In genomic region chr2:236008857-236009256, GRCh38 we compare ENCODE assay signal across 1 cellular context.
TF ChIP-seq lines count a peak whose summit lies in the region.

No MANE protein-coding gene starts in this region.

TF ChIP-seq in HepG2, 621 proteins besides CTCF, POLR2A, EP300 and RAD21 (continued from another document and continues in another):
- TF ChIP-seq ZNF609 (CRISPR knock-in tag; IDR thresholded peaks at IDR 0.05; ENCODE audit: borderline replicate concordance) (peak; percentile 60; the same call in 1 of the 2 replicates), USF2 (IDR thresholded peaks at IDR 0.05; ENCODE audit: low read depth, low read length) (peak; percentile 48; the same call in 1 of the 2 replicates), USF2 (CRISPR knock-in tag; IDR thresholded peaks at IDR 0.05; ENCODE audit: borderline replicate concordance) (peak; percentile 50; the same call in 1 of the 2 replicates), ERF (CRISPR knock-in tag; IDR thresholded peaks at IDR 0.05) (no peak), BCL6 (CRISPR knock-in tag; IDR thresholded peaks at IDR 0.05) (peak; percentile 56), ZNF235 (CRISPR knock-in tag; IDR thresholded peaks at IDR 0.05; ENCODE audit: borderline replicate concordance) (no peak), YY1 (IDR thresholded peaks at IDR 0.05; ENCODE audit: insufficient read depth, insufficient replicate concordance, low read depth, low read length) (peak; percentile 30), ARNTL (CRISPR knock-in tag; IDR thresholded peaks at IDR 0.05) (peak; percentile 75; the same call in 1 of the 2 replicates), WIZ (CRISPR knock-in tag; IDR thresholded peaks at IDR 0.05) (no peak), IRF9 (CRISPR knock-in tag; IDR thresholded peaks at IDR 0.05; ENCODE audit: borderline replicate concordance) (no peak), HOMEZ (CRISPR knock-in tag; IDR thresholded peaks at IDR 0.05; ENCODE audit: low read depth) (peak; percentile 92), BHLHE40 (IDR thresholded peaks at IDR 0.05; ENCODE audit: low read length) (peak; percentile 51; the same call in 1 of the 2 replicates), POGZ (CRISPR knock-in tag; IDR thresholded peaks at IDR 0.05) (peak; percentile 93), CEBPB (IDR thresholded peaks at IDR 0.05; ENCODE audit: borderline replicate concordance, low read depth, low read length) (0 out of 2 replicates have a peak, but pooled peaks have one; percentile 37), FOSL2 (CRISPR knock-in tag; IDR thresholded peaks at IDR 0.05) (peak; percentile 38; the same call in 1 of the 2 replicates), FOXA1 (IDR thresholded peaks at IDR 0.05) (no peak), FOXA1 (CRISPR knock-in tag; IDR thresholded peaks at IDR 0.05) (peak; percentile 20; the same call in 1 of the 2 replicates), TCF7 (IDR thresholded peaks at IDR 0.05; ENCODE audit: low read depth) (peak; percentile 89), ZNF619 (CRISPR knock-in tag; IDR thresholded peaks at IDR 0.05) (no peak), RARA (CRISPR knock-in tag; IDR thresholded peaks at IDR 0.05) (peak; percentile 53), PITX1 (CRISPR knock-in tag; IDR thresholded peaks at IDR 0.05) (peak; percentile 92), ZNF430 (CRISPR knock-in tag; IDR thresholded peaks at IDR 0.05) (0 out of 2 replicates have a peak, but pooled peaks have one; percentile 25), NFRKB (IDR thresholded peaks at IDR 0.05) (no peak), SOX6 (IDR thresholded peaks at IDR 0.05) (no peak), SOX6 (CRISPR knock-in tag; IDR thresholded peaks at IDR 0.05) (peak; percentile 49), ASH2L (IDR thresholded peaks at IDR 0.05; ENCODE audit: insufficient read length, low read depth, low read length) (no peak), DPF2 (CRISPR knock-in tag; IDR thresholded peaks at IDR 0.05; ENCODE audit: borderline replicate concordance, low read depth) (peak; percentile 53; the same call in 1 of the 2 replicates), NCOA2 (CRISPR knock-in tag; IDR thresholded peaks at IDR 0.05) (peak; percentile 53; the same call in 1 of the 2 replicates), ZMYM4 (CRISPR knock-in tag; IDR thresholded peaks at IDR 0.05) (peak; percentile 94), ZNF556 (CRISPR knock-in tag; IDR thresholded peaks at IDR 0.05; ENCODE audit: borderline replicate concordance) (0 out of 2 replicates have a peak, but pooled peaks have one; percentile 44), PAXIP1 (CRISPR knock-in tag; conservative IDR thresholded peaks at IDR 0.05) (peak; percentile 54), NR2C2 (CRISPR knock-in tag; IDR thresholded peaks at IDR 0.05; ENCODE audit: borderline replicate concordance) (peak; percentile 50; the same call in 1 of the 2 replicates), EHMT2 (IDR thresholded peaks at IDR 0.05; ENCODE audit: borderline replicate concordance, low read depth, low read length) (peak; percentile 74; the same call in 1 of the 2 replicates), ZMYM2 (CRISPR knock-in tag; IDR thresholded peaks at IDR 0.05) (peak; percentile 53; the same call in 1 of the 2 replicates), ZNF354B (CRISPR knock-in tag; IDR thresholded peaks at IDR 0.05) (no peak), HNF4A (CRISPR knock-in tag; IDR thresholded peaks at IDR 0.05) (peak; percentile 79), ZNF747 (CRISPR knock-in tag; IDR thresholded peaks at IDR 0.05; ENCODE audit: borderline replicate concordance) (no peak), ELK4 (CRISPR knock-in tag; IDR thresholded peaks at IDR 0.05; ENCODE audit: borderline replicate concordance) (no peak), THAP11 (CRISPR knock-in tag; IDR thresholded peaks at IDR 0.05) (peak; percentile 32; the same call in 1 of the 2 replicates), HOXA3 (CRISPR knock-in tag; IDR thresholded peaks at IDR 0.05) (peak; percentile 65), HDAC2 (CRISPR knock-in tag; IDR thresholded peaks at IDR 0.05) (0 out of 2 replicates have a peak, but pooled peaks have one; percentile 25), IKZF1 (IDR thresholded peaks at IDR 0.05) (no peak), NR2F2 (IDR thresholded peaks at IDR 0.05; ENCODE audit: borderline replicate concordance, low read depth) (peak; percentile 30; the same call in 1 of the 2 replicates), PRPF4 (IDR thresholded peaks at IDR 0.05; ENCODE audit: low read depth, low read length, poor library complexity, severe bottlenecking) (peak; percentile 29), TCF7L2 (IDR thresholded peaks at IDR 0.05; ENCODE audit: low read depth, low read length) (0 out of 2 replicates have a peak, but pooled peaks have one; percentile 43), HNF4G (IDR thresholded peaks at IDR 0.05; ENCODE audit: borderline replicate concordance, low read depth, low read length) (peak; percentile 48; the same call in 1 of the 2 replicates), HNF4G (CRISPR knock-in tag; IDR thresholded peaks at IDR 0.05; ENCODE audit: borderline replicate concordance, low read depth) (no peak), ISL2 (CRISPR knock-in tag; IDR thresholded peaks at IDR 0.05) (peak; percentile 40; the same call in 1 of the 2 replicates), SUZ12 (IDR thresholded peaks at IDR 0.05; ENCODE audit: low read depth, low read length) (no peak)
- TF ChIP-seq, protein P1, sequence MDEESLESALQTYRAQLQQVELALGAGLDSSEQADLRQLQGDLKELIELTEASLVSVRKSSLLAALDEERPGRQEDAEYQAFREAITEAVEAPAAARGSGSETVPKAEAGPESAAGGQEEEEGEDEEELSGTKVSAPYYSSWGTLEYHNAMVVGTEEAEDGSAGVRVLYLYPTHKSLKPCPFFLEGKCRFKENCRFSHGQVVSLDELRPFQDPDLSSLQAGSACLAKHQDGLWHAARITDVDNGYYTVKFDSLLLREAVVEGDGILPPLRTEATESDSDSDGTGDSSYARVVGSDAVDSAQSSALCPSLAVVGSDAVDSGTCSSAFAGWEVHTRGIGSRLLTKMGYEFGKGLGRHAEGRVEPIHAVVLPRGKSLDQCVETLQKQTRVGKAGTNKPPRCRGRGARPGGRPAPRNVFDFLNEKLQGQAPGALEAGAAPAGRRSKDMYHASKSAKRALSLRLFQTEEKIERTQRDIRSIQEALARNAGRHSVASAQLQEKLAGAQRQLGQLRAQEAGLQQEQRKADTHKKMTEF (CRISPR knock-in tag; IDR thresholded peaks at IDR 0.05) = 0 out of 2 replicates have a peak, but pooled peaks have one; percentile 31
- TF ChIP-seq, protein P2, sequence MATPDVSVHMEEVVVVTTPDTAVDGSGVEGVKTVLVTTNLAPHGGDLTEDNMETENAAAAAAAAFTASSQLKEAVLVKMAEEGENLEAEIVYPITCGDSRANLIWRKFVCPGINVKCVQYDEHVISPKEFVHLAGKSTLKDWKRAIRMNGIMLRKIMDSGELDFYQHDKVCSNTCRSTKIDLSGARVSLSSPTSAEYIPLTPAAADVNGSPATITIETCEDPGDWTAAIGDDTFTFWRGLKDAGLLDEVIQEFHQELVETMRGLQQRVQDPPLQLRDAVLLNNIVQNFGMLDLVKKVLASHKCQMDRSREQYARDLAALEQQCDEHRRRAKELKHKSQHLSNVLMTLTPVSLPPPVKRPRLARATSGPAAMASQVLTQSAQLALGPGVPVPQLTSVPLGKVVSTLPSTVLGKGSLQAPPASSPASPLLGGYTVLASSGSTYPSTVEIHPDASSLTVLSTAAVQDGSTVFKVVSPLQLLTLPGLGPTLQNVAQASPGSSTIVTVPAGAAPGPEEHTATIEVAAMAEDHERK (CRISPR knock-in tag; IDR thresholded peaks at IDR 0.05; ENCODE audit: low read depth) = no peak
